Comparison of ENCODE assay signal across 1 cellular context in the genomic region with DNA sequence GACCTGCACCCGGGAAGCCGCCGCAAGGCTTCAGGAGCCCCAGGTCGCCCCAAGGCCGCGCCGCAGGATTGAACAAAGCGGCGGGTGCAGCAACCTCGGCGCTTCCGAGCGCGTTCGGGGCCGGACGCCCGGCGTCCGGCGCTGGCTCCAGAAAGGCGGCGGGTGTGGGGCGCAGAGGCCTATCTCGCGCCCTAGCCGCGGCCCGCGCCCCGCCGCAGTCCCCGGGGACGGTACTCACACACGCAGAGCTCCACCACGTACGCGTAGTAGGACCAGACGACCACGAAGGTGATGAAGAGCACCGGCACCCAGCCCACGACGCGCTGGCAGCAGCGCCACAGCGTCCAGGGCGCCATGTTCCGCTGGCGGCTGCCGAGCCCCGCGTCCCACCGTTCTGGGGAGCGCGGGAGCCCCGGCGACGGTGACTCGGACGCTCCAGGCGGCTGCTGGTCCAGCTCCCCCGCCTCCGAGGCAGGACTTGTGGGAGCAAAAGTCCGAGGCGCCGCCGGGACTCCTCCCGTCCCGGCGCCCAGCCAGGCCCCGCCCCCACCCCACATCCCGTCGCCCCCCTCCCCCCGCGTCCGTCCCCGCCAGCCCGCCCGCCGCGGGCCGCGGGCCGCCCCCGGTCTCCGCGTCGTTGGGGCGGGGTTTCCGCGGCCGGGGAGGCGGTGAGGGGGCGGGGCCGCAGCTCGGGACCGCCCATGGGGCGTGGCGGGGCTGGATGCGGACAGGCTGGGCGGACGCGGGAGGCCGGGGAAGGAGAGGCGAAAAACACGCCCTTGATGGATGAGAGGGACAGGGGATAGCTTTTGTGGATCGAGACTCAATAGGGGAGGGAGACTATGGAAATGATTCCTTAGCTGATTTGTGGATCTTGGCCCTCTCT.
TF ChIP-seq lines count a peak whose summit lies in the region.

A gene with protein sequence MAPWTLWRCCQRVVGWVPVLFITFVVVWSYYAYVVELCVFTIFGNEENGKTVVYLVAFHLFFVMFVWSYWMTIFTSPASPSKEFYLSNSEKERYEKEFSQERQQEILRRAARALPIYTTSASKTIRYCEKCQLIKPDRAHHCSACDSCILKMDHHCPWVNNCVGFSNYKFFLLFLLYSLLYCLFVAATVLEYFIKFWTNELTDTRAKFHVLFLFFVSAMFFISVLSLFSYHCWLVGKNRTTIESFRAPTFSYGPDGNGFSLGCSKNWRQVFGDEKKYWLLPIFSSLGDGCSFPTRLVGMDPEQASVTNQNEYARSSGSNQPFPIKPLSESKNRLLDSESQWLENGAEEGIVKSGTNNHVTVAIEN (minus strand): TSS at position 488 of the 886 bp plus-strand sequence. CDS start 132 bp downstream, at position 356.

TF ChIP-seq in K562, 482 proteins besides CTCF, POLR2A, EP300 and RAD21 (continued from another document and continues in another):
- TF ChIP-seq, protein P1, sequence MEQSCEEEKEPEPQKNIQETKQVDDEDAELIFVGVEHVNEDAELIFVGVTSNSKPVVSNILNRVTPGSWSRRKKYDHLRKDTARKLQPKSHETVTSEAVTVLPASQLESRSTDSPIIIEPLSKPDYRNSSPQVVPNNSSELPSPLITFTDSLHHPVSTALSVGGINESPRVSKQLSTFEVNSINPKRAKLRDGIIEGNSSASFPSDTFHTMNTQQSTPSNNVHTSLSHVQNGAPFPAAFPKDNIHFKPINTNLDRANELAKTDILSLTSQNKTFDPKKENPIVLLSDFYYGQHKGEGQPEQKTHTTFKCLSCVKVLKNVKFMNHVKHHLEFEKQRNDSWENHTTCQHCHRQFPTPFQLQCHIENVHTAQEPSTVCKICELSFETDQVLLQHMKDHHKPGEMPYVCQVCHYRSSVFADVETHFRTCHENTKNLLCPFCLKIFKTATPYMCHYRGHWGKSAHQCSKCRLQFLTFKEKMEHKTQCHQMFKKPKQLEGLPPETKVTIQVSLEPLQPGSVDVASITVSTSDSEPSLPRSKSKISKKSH (CRISPR knock-in tag; IDR thresholded peaks at IDR 0.05), result no peak
- no peak for TF ChIP-seq PCBP2 (IDR thresholded peaks at IDR 0.05; ENCODE audit: low read depth, low read length, poor library complexity, severe bottlenecking)
- TF ChIP-seq PML (IDR thresholded peaks at IDR 0.05; ENCODE audit: low read length), result no peak
- TF ChIP-seq ZNF76 (CRISPR knock-in tag; IDR thresholded peaks at IDR 0.05; ENCODE audit: borderline replicate concordance), result no peak
- TF ChIP-seq SMARCE1 (IDR thresholded peaks at IDR 0.05), result no peak
- TF ChIP-seq HNRNPLL (IDR thresholded peaks at IDR 0.05; ENCODE audit: low read depth, low read length, poor library complexity, severe bottlenecking), result no peak
- TF ChIP-seq ZKSCAN1 (IDR thresholded peaks at IDR 0.05; ENCODE audit: low read depth, low read length), result peak; percentile 96
- TF ChIP-seq EHMT2 (IDR thresholded peaks at IDR 0.05), result no peak
- TF ChIP-seq, protein P2, sequence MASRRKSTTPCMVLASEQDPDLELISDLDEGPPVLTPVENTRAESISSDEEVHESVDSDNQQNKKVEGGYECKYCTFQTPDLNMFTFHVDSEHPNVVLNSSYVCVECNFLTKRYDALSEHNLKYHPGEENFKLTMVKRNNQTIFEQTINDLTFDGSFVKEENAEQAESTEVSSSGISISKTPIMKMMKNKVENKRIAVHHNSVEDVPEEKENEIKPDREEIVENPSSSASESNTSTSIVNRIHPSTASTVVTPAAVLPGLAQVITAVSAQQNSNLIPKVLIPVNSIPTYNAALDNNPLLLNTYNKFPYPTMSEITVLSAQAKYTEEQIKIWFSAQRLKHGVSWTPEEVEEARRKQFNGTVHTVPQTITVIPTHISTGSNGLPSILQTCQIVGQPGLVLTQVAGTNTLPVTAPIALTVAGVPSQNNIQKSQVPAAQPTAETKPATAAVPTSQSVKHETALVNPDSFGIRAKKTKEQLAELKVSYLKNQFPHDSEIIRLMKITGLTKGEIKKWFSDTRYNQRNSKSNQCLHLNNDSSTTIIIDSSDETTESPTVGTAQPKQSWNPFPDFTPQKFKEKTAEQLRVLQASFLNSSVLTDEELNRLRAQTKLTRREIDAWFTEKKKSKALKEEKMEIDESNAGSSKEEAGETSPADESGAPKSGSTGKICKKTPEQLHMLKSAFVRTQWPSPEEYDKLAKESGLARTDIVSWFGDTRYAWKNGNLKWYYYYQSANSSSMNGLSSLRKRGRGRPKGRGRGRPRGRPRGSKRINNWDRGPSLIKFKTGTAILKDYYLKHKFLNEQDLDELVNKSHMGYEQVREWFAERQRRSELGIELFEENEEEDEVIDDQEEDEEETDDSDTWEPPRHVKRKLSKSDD (conservative IDR thresholded peaks at IDR 0.05; ENCODE audit: low read length), result no peak
- TF ChIP-seq, protein P3, sequence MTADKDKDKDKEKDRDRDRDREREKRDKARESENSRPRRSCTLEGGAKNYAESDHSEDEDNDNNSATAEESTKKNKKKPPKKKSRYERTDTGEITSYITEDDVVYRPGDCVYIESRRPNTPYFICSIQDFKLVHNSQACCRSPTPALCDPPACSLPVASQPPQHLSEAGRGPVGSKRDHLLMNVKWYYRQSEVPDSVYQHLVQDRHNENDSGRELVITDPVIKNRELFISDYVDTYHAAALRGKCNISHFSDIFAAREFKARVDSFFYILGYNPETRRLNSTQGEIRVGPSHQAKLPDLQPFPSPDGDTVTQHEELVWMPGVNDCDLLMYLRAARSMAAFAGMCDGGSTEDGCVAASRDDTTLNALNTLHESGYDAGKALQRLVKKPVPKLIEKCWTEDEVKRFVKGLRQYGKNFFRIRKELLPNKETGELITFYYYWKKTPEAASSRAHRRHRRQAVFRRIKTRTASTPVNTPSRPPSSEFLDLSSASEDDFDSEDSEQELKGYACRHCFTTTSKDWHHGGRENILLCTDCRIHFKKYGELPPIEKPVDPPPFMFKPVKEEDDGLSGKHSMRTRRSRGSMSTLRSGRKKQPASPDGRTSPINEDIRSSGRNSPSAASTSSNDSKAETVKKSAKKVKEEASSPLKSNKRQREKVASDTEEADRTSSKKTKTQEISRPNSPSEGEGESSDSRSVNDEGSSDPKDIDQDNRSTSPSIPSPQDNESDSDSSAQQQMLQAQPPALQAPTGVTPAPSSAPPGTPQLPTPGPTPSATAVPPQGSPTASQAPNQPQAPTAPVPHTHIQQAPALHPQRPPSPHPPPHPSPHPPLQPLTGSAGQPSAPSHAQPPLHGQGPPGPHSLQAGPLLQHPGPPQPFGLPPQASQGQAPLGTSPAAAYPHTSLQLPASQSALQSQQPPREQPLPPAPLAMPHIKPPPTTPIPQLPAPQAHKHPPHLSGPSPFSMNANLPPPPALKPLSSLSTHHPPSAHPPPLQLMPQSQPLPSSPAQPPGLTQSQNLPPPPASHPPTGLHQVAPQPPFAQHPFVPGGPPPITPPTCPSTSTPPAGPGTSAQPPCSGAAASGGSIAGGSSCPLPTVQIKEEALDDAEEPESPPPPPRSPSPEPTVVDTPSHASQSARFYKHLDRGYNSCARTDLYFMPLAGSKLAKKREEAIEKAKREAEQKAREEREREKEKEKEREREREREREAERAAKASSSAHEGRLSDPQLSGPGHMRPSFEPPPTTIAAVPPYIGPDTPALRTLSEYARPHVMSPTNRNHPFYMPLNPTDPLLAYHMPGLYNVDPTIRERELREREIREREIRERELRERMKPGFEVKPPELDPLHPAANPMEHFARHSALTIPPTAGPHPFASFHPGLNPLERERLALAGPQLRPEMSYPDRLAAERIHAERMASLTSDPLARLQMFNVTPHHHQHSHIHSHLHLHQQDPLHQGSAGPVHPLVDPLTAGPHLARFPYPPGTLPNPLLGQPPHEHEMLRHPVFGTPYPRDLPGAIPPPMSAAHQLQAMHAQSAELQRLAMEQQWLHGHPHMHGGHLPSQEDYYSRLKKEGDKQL (CRISPR knock-in tag; IDR thresholded peaks at IDR 0.05; ENCODE audit: borderline replicate concordance), result no peak
- no peak for TF ChIP-seq KDM2B (CRISPR knock-in tag; IDR thresholded peaks at IDR 0.05)
- TF ChIP-seq MCM5 (IDR thresholded peaks at IDR 0.05; ENCODE audit: low read depth), result no peak
- TF ChIP-seq NUFIP1 (IDR thresholded peaks at IDR 0.05; ENCODE audit: partially characterized antibody), result no peak
- no peak for TF ChIP-seq TBP (optimal IDR thresholded peaks at IDR 0.05; ENCODE audit: low read depth, low read length)
- TF ChIP-seq RBM25 (IDR thresholded peaks at IDR 0.05; ENCODE audit: low read depth, low read length, severe bottlenecking), result no peak
- TF ChIP-seq KLF13 (tag; IDR thresholded peaks at IDR 0.05; ENCODE audit: borderline replicate concordance, low read depth), result no peak
- TF ChIP-seq, protein P4, sequence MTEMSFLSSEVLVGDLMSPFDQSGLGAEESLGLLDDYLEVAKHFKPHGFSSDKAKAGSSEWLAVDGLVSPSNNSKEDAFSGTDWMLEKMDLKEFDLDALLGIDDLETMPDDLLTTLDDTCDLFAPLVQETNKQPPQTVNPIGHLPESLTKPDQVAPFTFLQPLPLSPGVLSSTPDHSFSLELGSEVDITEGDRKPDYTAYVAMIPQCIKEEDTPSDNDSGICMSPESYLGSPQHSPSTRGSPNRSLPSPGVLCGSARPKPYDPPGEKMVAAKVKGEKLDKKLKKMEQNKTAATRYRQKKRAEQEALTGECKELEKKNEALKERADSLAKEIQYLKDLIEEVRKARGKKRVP (CRISPR knock-in tag; IDR thresholded peaks at IDR 0.05), result no peak
- TF ChIP-seq WHSC1 (IDR thresholded peaks at IDR 0.05; ENCODE audit: low read length), result no peak
- TF ChIP-seq, protein P5, sequence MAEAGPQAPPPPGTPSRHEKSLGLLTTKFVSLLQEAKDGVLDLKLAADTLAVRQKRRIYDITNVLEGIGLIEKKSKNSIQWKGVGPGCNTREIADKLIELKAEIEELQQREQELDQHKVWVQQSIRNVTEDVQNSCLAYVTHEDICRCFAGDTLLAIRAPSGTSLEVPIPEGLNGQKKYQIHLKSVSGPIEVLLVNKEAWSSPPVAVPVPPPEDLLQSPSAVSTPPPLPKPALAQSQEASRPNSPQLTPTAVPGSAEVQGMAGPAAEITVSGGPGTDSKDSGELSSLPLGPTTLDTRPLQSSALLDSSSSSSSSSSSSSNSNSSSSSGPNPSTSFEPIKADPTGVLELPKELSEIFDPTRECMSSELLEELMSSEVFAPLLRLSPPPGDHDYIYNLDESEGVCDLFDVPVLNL (CRISPR knock-in tag; IDR thresholded peaks at IDR 0.05; ENCODE audit: low read depth), result no peak
- no peak for TF ChIP-seq NR4A1 (CRISPR knock-in tag; IDR thresholded peaks at IDR 0.05)
- TF ChIP-seq NR4A1 (tag; IDR thresholded peaks at IDR 0.05), result no peak
- no peak for TF ChIP-seq CHD1 (IDR thresholded peaks at IDR 0.05; ENCODE audit: low read length)
- peak; percentile 87 for TF ChIP-seq PHF8 (IDR thresholded peaks at IDR 0.05; ENCODE audit: borderline replicate concordance, low read length)
- no peak for TF ChIP-seq FOXA3 (CRISPR knock-in tag; conservative IDR thresholded peaks at IDR 0.05 in 1 of 2, IDR thresholded peaks at IDR 0.05 in 1 of 2)
- TF ChIP-seq, protein P6, sequence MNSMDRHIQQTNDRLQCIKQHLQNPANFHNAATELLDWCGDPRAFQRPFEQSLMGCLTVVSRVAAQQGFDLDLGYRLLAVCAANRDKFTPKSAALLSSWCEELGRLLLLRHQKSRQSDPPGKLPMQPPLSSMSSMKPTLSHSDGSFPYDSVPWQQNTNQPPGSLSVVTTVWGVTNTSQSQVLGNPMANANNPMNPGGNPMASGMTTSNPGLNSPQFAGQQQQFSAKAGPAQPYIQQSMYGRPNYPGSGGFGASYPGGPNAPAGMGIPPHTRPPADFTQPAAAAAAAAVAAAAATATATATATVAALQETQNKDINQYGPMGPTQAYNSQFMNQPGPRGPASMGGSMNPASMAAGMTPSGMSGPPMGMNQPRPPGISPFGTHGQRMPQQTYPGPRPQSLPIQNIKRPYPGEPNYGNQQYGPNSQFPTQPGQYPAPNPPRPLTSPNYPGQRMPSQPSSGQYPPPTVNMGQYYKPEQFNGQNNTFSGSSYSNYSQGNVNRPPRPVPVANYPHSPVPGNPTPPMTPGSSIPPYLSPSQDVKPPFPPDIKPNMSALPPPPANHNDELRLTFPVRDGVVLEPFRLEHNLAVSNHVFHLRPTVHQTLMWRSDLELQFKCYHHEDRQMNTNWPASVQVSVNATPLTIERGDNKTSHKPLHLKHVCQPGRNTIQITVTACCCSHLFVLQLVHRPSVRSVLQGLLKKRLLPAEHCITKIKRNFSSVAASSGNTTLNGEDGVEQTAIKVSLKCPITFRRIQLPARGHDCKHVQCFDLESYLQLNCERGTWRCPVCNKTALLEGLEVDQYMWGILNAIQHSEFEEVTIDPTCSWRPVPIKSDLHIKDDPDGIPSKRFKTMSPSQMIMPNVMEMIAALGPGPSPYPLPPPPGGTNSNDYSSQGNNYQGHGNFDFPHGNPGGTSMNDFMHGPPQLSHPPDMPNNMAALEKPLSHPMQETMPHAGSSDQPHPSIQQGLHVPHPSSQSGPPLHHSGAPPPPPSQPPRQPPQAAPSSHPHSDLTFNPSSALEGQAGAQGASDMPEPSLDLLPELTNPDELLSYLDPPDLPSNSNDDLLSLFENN (IDR thresholded peaks at IDR 0.05; ENCODE audit: low read depth in 2 of 2, low read length in 2 of 2), result no peak
- TF ChIP-seq MCM2 (IDR thresholded peaks at IDR 0.05; ENCODE audit: low read depth), result no peak
- no peak for TF ChIP-seq LARP7 (IDR thresholded peaks at IDR 0.05)
- TF ChIP-seq TEAD1 (CRISPR knock-in tag; IDR thresholded peaks at IDR 0.05), result no peak
- no peak for TF ChIP-seq HOXB6 (CRISPR knock-in tag; IDR thresholded peaks at IDR 0.05; ENCODE audit: borderline replicate concordance)
- TF ChIP-seq, protein P7, sequence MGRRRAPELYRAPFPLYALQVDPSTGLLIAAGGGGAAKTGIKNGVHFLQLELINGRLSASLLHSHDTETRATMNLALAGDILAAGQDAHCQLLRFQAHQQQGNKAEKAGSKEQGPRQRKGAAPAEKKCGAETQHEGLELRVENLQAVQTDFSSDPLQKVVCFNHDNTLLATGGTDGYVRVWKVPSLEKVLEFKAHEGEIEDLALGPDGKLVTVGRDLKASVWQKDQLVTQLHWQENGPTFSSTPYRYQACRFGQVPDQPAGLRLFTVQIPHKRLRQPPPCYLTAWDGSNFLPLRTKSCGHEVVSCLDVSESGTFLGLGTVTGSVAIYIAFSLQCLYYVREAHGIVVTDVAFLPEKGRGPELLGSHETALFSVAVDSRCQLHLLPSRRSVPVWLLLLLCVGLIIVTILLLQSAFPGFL (CRISPR knock-in tag; IDR thresholded peaks at IDR 0.05), result no peak
- TF ChIP-seq, protein P8, sequence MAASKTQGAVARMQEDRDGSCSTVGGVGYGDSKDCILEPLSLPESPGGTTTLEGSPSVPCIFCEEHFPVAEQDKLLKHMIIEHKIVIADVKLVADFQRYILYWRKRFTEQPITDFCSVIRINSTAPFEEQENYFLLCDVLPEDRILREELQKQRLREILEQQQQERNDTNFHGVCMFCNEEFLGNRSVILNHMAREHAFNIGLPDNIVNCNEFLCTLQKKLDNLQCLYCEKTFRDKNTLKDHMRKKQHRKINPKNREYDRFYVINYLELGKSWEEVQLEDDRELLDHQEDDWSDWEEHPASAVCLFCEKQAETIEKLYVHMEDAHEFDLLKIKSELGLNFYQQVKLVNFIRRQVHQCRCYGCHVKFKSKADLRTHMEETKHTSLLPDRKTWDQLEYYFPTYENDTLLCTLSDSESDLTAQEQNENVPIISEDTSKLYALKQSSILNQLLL (CRISPR knock-in tag; IDR thresholded peaks at IDR 0.05; ENCODE audit: borderline replicate concordance), result no peak
- no peak for TF ChIP-seq TBL1XR1 (IDR thresholded peaks at IDR 0.05; ENCODE audit: low read length in 2 of 2)
- TF ChIP-seq BMI1 (IDR thresholded peaks at IDR 0.05; ENCODE audit: low read length), result no peak
